2 cellular contexts compared by ENCODE assay signal in genomic region chr2:8165550-8165949, GRCh38.
TF ChIP-seq lines count a peak whose summit lies in the region.

No MANE protein-coding gene starts in this region.

TF ChIP-seq in HepG2, 621 proteins besides CTCF, POLR2A, EP300 and RAD21 (continued from another document and continues in another):
- TF ChIP-seq LRRFIP1 (CRISPR knock-in tag; conservative IDR thresholded peaks at IDR 0.05) (no peak), ZBTB39 (CRISPR knock-in tag; IDR thresholded peaks at IDR 0.05) (no peak), RBFOX2 (IDR thresholded peaks at IDR 0.05; ENCODE audit: low read depth, low read length) (no peak), NR2F6 (IDR thresholded peaks at IDR 0.05) (no peak; the same call in 1 of the 2 replicates), NR2F6 (CRISPR knock-in tag; IDR thresholded peaks at IDR 0.05) (no peak), ARID5B (CRISPR knock-in tag; IDR thresholded peaks at IDR 0.05) (peak; percentile 35; the same call in 1 of the 2 replicates), KLF13 (CRISPR knock-in tag; IDR thresholded peaks at IDR 0.05) (no peak), SKI (IDR thresholded peaks at IDR 0.05; ENCODE audit: partially characterized antibody) (no peak), ZFP36L2 (CRISPR knock-in tag; IDR thresholded peaks at IDR 0.05) (no peak), DR1 (CRISPR knock-in tag; IDR thresholded peaks at IDR 0.05) (no peak), TBX3 (IDR thresholded peaks at IDR 0.05; ENCODE audit: borderline replicate concordance) (no peak), FOXA3 (CRISPR knock-in tag; IDR thresholded peaks at IDR 0.05) (peak; percentile 49), ZNF574 (CRISPR knock-in tag; IDR thresholded peaks at IDR 0.05) (no peak; the same call in 1 of the 2 replicates), MEIS1 (CRISPR knock-in tag; IDR thresholded peaks at IDR 0.05; ENCODE audit: borderline replicate concordance) (no peak)

TF ChIP-seq in H1, 55 proteins besides CTCF, POLR2A, EP300 and RAD21 (continued from another document):
- no peak for TF ChIP-seq CHD7 (IDR thresholded peaks at IDR 0.05; ENCODE audit: insufficient replicate concordance, low read length)
